Comparison of ENCODE assay signal across 8 cellular contexts in the genomic region with DNA sequence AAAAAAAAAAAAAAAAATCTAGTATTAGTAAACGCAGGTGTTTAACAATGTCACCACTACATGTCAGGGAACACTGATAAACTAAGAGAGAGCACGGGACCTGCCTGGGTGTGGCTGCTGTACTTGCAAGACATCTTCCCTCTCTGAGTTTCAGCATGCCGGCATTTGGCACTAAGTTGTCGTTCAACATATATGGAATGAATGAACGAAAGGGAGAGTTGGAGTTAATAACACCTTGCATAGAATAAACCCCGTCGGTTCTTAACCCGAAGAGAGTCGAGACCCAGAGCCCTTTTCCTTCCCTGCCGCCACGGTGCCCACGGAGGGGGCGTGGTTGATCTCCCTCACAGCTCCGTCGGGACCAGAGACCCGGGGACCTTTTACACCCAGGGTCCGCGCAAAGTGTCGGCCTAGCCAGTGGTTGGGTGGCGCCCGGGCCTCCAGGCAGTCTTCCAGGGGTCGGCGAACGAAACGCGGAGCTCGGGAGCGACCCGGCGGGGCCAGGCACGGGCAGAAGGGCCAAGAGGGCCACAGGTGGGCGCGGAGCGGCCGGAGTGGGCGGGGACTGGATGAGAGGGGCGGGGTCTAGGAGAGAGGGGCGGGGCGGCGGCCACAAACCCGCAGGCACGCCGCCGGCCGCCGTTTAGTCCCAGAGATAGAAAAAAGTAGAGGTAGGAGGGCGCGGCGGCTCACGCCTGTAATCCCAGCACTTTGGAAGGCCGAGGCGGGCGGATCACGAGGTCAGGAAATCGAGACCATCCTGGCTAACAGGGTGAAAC.
DNase-seq lines count a peak whose midpoint lies in the region; ATAC-seq and TF ChIP-seq lines count a peak whose summit lies in the region.

No MANE protein-coding gene starts in this region.

- no peaks in the 10 kb centered on the region for H3K9me3 ChIP-seq in muscle layer of colon (ENCODE audit: low read length)

- H3K4me1 ChIP-seq in muscle layer of colon (ENCODE audit: insufficient read depth, low read length) = peaks cover 15% of the 10 kb centered on the region

- peak; percentile 33 to 74 (median 69) for DNase-seq in NCI-H1417 (lab: John Stamatoyannopoulos, UW)
- DNase-seq in NCI-H1417 treated with DMSO at 0.1 percent for 48 hours (lab: John Stamatoyannopoulos, UW) = no peak
- peak; percentile 35 for DNase-seq in NOMO-1 treated with dmso at 0.1 percent for 144 hours (lab: John Stamatoyannopoulos, UW; ENCODE audit: unreplicated experiment)
- DNase-seq in activated T-cell treated with anti-CD3 and anti-CD28 coated beads for 4 hours = peak; percentile 50
- peak; percentile 82 to 84 for DNase-seq in erythroblast (lab: John Stamatoyannopoulos, UW)
- DNase-seq in stimulated activated CD8-positive, alpha-beta memory T cell treated with anti-CD3 and anti-CD28 coated beads, Interleukin-4, amount 100 ng/mL, for 48 hours = peak; percentile 75

- H3K27me3 ChIP-seq in muscle layer of colon (ENCODE audit: control insufficient read depth in 1 of 2, insufficient read depth in 2 of 2, low read length in 2 of 2) = no peaks in the 10 kb centered on the region

- TF ChIP-seq POLR2A in erythroblast (IDR thresholded peaks at IDR 0.05; ENCODE audit: low read length) = no peak

- H3K9ac ChIP-seq in muscle layer of colon (ENCODE audit: low read length) = no peak overlapping the region

- peaks cover 6% of the 10 kb centered on the region for H3K36me3 ChIP-seq in muscle layer of colon (ENCODE audit: insufficient read depth, low read length)

- ATAC-seq in HG03064 (IDR thresholded peaks at IDR 0.05; ENCODE audit: low read depth, unreplicated experiment) = peak; percentile 60

- H3K4me3 ChIP-seq in muscle layer of colon (ENCODE audit: low read depth in 1 of 2, low read length in 2 of 2) = peak overlapping the region; percentile 56 to 96

- H3K27ac ChIP-seq in muscle layer of colon (ENCODE audit: low read depth, low read length) = peak overlapping the region; percentile 70
